ENCODE assay signal across 9 cellular contexts in the genomic region with DNA sequence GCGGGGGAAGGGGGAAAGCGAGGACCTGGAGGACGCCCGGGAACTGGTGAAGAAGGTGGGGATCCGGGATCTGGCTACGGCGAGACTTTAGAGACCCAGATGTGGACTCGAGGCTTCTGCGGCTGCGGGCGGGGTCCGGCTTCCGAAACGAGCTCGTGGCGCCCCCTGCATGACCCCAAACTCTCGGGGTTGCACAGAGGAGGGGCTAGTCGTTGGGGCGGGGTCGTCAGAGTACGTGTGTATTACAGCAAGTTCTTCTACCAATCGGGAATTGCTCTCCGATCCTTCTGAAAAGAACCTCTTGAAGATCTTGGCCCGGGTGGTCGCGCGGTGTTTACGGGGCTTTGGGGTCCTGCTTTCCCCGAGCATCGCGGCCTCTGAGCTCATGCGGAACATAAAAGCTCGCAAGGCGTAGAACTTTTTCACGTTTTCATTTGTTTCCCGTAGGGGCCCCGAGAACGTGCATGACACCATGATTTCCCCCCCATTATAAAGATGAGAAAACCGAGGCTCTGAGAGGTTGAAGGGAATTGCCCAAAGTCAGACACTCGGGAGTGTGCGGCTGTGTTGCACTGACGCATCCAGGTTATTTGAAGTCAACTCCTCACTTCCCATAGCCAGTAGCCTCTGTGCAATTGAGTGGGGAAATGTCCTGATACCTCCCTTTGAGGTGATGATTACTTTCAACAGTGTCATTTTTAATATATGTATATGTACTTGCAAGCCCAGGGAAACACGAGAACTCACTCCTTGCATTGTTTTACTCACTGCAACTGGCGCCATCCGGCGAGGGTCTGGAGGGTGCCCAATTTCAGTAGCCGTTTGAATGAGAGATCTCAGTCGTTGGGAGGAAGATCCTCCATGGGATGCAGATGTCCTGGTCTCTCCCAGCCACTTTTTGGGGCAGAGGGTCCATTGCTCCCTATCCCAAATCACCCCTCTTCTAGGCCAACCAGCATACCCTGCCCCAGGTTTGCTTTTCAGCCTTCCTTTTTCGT. TPM values are rescaled to one million over a fixed set of nuclear protein-coding genes. Genes with fewer than 3 reads are reported as not detected.
DNase-seq lines count a peak whose midpoint lies in the region; ATAC-seq and TF ChIP-seq lines count a peak whose summit lies in the region.
"Had no signal": no experiment of that assay in that cellular context is flagged by ENCODE, and none has a peak within 500 bp of the region (broad histone marks: within the 10 kb centered on the region; RNA-seq: fewer than 3 reads in every experiment).

Gene BEND4, minus strand, starts transcription at position 149 of the 998 bp plus-strand sequence. CDS start 512 bp downstream, outside the sequence.

- no peaks in the 10 kb centered on the region for H3K9me3 Mint-ChIP-seq in activated naive CD8-positive, alpha-beta T cell treated with anti-CD3 and anti-CD28 coated beads, Interleukin-2, amount 50 U/mL, for 24 hours
- H3K9me3 Mint-ChIP-seq in naive thymus-derived CD4-positive, alpha-beta T cell: peaks cover 0 to 2% (median 0%) of the 10 kb centered on the region in 11 donors

- no peaks in the 10 kb centered on the region for H3K27me3 ChIP-seq in naive thymus-derived CD4-positive, alpha-beta T cell (ENCODE audit: control insufficient read depth in 2 of 2, insufficient read depth in 2 of 2, low read length in 2 of 2)

- ATAC-seq in GM18870 (IDR thresholded peaks at IDR 0.05; ENCODE audit: unreplicated experiment): peak; percentile 19
- ATAC-seq in HG03159 (IDR thresholded peaks at IDR 0.05; ENCODE audit: unreplicated experiment): peak; percentile 17
- ATAC-seq in activated naive CD8-positive, alpha-beta T cell treated with anti-CD3 and anti-CD28 coated beads, Interleukin-2, amount 50 U/mL, for 24 hours: no peak
- peak; percentile 27 for ATAC-seq in naive thymus-derived CD4-positive, alpha-beta T cell

- H3K4me1 Mint-ChIP-seq in activated naive CD8-positive, alpha-beta T cell treated with anti-CD3 and anti-CD28 coated beads, Interleukin-2, amount 50 U/mL, for 24 hours: peaks cover 19% of the 10 kb centered on the region
- peaks cover 15 to 30% (median 18%) of the 10 kb centered on the region in 7 donors for H3K4me1 Mint-ChIP-seq in naive thymus-derived CD4-positive, alpha-beta T cell

- intact Hi-C loops in naive thymus-derived CD4-positive, alpha-beta T cell (cut with micrococcal nuclease): no loop called here

- CTCF ChIA-PET in AG04449 (lab: Yijun Ruan, JAX): no interaction called here
- CTCF ChIA-PET in naive thymus-derived CD4-positive, alpha-beta T cell (lab: Charles Lee): no interaction called here

- peaks cover 50% of the 10 kb centered on the region for H3K27me3 Mint-ChIP-seq in activated naive CD8-positive, alpha-beta T cell treated with anti-CD3 and anti-CD28 coated beads, Interleukin-2, amount 50 U/mL, for 24 hours
- H3K27me3 Mint-ChIP-seq in naive thymus-derived CD4-positive, alpha-beta T cell: peaks cover 60 to 75% (median 67%) of the 10 kb centered on the region in 5 donors

- H3K9me3 ChIP-seq in naive thymus-derived CD4-positive, alpha-beta T cell (ENCODE audit: control insufficient read depth in 2 of 3, low read length in 3 of 3): no peaks in the 10 kb centered on the region

- peaks cover 2% of the 10 kb centered on the region for H3K36me3 Mint-ChIP-seq in activated naive CD8-positive, alpha-beta T cell treated with anti-CD3 and anti-CD28 coated beads, Interleukin-2, amount 50 U/mL, for 24 hours (ENCODE audit: low read depth)
- peaks cover 0 to 10% (median 3%) of the 10 kb centered on the region in 5 donors for H3K36me3 Mint-ChIP-seq in naive thymus-derived CD4-positive, alpha-beta T cell

- H3K36me3 ChIP-seq in naive thymus-derived CD4-positive, alpha-beta T cell (ENCODE audit: control insufficient read depth in 2 of 3, insufficient read depth in 3 of 3, low read length in 3 of 3): no peaks in the 10 kb centered on the region

- no peak for TF ChIP-seq CTCF in AG04449 (IDR thresholded peaks at IDR 0.05; ENCODE audit: insufficient read depth, low read length, missing control alignments)

- no peaks in the 10 kb centered on the region for H3K4me1 ChIP-seq in naive thymus-derived CD4-positive, alpha-beta T cell (ENCODE audit: control insufficient read depth in 2 of 2, insufficient read depth in 2 of 2, low read length in 2 of 2)

- peak within 1 kb of the TSS; percentile 2 for H3K27ac Mint-ChIP-seq in activated naive CD8-positive, alpha-beta T cell treated with anti-CD3 and anti-CD28 coated beads, Interleukin-2, amount 50 U/mL, for 24 hours
- H3K27ac Mint-ChIP-seq in naive thymus-derived CD4-positive, alpha-beta T cell: no peak within 1 kb of the TSS

- DNase-seq in AG04449 (ENCODE audit: low read depth, low spot score) (no peak), NCI-H345 (lab: John Stamatoyannopoulos, UW) (no peak), hepatic stellate cell (ENCODE audit: low spot score) (no peak), NK-92 (lab: John Stamatoyannopoulos, UW; ENCODE audit: unreplicated experiment) (no peak)
- DNase-seq in activated naive CD8-positive, alpha-beta T cell treated with anti-CD3 and anti-CD28 coated beads, Interleukin-2, amount 50 U/mL, for 24 hours: no peak
- DNase-seq in naive thymus-derived CD4-positive, alpha-beta T cell: peak in 1 of 9 donors; percentile 21

- peak within 1 kb of the TSS; percentile 88 for H3K4me3 Mint-ChIP-seq in activated naive CD8-positive, alpha-beta T cell treated with anti-CD3 and anti-CD28 coated beads, Interleukin-2, amount 50 U/mL, for 24 hours
- H3K4me3 Mint-ChIP-seq in naive thymus-derived CD4-positive, alpha-beta T cell: peak within 1 kb of the TSS; percentile 55 to 97 (median 72)

- 0 out of 2 replicates have a peak within 1 kb of the TSS, but pooled peaks have one; percentile 12 for H3K4me3 ChIP-seq in AG04449 (ENCODE audit: low read depth, low read length)
- no peak within 1 kb of the TSS for H3K4me3 ChIP-seq in naive thymus-derived CD4-positive, alpha-beta T cell (ENCODE audit: low read length)

- POLR2A ChIA-PET in AG04449 (lab: Yijun Ruan, JAX): no interaction called here
- POLR2A ChIA-PET in naive thymus-derived CD4-positive, alpha-beta T cell (lab: Charles Lee): no interaction called here

- H3K27ac ChIP-seq in naive thymus-derived CD4-positive, alpha-beta T cell (ENCODE audit: low read depth, low read length): no peak within 1 kb of the TSS
- H3K27ac ChIP-seq: HL-60 had no signal

RNA-seq across cellular contexts. Expression of gene BEND4, which starts in this region (rescaled TPM):
- total RNA-seq in naive thymus-derived CD4-positive, alpha-beta T cell: under 1 TPM in 3 of 5 experiments, not detected in 2; 0.19 to 0.32 (median 0.27) TPM
- polyA plus RNA-seq in naive thymus-derived CD4-positive, alpha-beta T cell: not detected

Comparison
In these comparisons a context has a peak if more than half of its experiments do, and no peak if none do; other contexts are left out.
1. Peak in ATAC-seq in naive thymus-derived CD4-positive, alpha-beta T cell; RNA of the gene not detected or under 1 TPM.